ENCODE assay signal across 26 cellular contexts in the genomic region with DNA sequence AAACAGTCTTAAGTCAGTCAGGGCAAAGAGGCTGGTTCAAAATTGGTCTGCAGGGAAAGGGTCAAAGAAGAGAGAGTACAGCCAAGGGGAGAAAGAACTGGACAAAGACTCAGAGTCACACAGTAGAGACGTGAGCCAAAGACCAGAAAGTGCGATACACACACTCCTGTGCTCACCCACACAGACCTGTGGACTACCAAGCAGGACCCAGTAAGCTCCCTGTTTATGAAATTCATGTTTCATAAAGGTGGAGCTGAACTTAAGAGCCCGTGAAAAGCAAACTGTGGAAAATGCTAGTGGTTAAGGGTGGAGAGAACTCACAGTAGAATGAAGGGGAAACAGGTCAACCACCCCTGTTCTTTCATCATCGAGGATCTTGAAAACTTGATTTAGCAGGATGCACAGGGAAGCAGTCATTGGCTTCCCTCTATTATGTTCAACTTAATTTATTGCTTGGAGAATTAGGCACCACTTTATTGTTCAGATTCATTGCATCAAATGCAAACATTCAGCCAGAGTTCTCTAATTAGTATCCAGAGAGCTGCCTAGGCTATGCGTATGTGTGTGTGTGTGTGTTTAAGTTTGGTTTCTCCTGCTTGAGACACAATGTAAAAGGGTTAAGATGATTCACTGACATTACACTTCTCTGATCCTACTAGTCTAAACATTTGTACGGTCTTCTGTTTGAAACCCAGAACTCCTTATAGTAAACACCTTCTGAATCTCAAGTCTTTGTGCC.
A peak's percentile ranks its signal among the peaks of the same experiment; 100 is the strongest.
DNase-seq lines count a peak whose midpoint lies in the region; ATAC-seq and TF ChIP-seq lines count a peak whose summit lies in the region.
"Had no signal": no experiment of that assay in that cellular context is flagged by ENCODE, and none has a peak within 500 bp of the region (broad histone marks: within the 10 kb centered on the region; RNA-seq: fewer than 3 reads in every experiment).

No MANE protein-coding gene starts in this region.

- dilution Hi-C loops in IMR-90 (cut with HindIII; ENCODE audit: low sequenced_read_pairs, unreplicated experiment), result no loop called here

- H3K23ac ChIP-seq in IMR-90 (ENCODE audit: low read depth, low read length), result no peak overlapping the region

- no peak for TF ChIP-seq RAD21 in IMR-90 (IDR thresholded peaks at IDR 0.05; ENCODE audit: low read length)

- no peak overlapping the region for H2BK120ac ChIP-seq in IMR-90 (ENCODE audit: low read depth, low read length)

- 0 out of 3 replicates have a peak overlapping the region, but pooled peaks have one; percentile 30 for H2BK15ac ChIP-seq in IMR-90 (ENCODE audit: low read depth, low read length)

- POLR2A ChIA-PET in IMR-90 (lab: Charles Lee; ENCODE audit: unreplicated experiment), result no interaction called here

- H3K36me3 Mint-ChIP-seq in activated CD4-positive, alpha-beta T cell treated with anti-CD3 and anti-CD28 coated beads, Interleukin-2, amount 10 ng/mL, durations not matched to agents 24 days and 14 days (ENCODE audit: low read depth), result peaks cover 21% of the 10 kb centered on the region
- H3K36me3 Mint-ChIP-seq: IgD-negative memory B cell had no signal

- no peak overlapping the region for H3K4me3 ChIP-seq in IMR-90 (ENCODE audit: insufficient read depth, low read depth, low read length)
- no peak overlapping the region for H3K4me3 ChIP-seq in choroid plexus epithelial cell (ENCODE audit: low read depth, low read length)
- no peak overlapping the region for H3K4me3 ChIP-seq in smooth muscle cell
- H3K4me3 ChIP-seq: ascending aorta, transverse colon had no signal

- peaks cover 27% of the 10 kb centered on the region for H3K4me1 Mint-ChIP-seq in activated CD4-positive, alpha-beta T cell treated with anti-CD3 and anti-CD28 coated beads, Interleukin-2, amount 10 ng/mL, durations not matched to agents 24 days and 14 days

- CTCF ChIA-PET in IMR-90 (lab: Yijun Ruan, JAX), result interaction anchor here (1.0 kb wide), 1 partner anchor 14 kb away, joined by 3 read pairs; no protein-coding TSS in a partner anchor

- no peaks in the 10 kb centered on the region for H3F3A ChIP-seq in smooth muscle cell (ENCODE audit: low read depth)

- H3K36me3 ChIP-seq in IMR-90 (ENCODE audit: control insufficient read depth, insufficient read depth, low read length) (no peaks in the 10 kb centered on the region; the same call in 1 of the 2 replicates), smooth muscle cell (ENCODE audit: low read depth) (no peaks in the 10 kb centered on the region)
- H3K36me3 ChIP-seq: ascending aorta, transverse colon had no signal

- H3K27ac Mint-ChIP-seq in activated CD4-positive, alpha-beta T cell treated with anti-CD3 and anti-CD28 coated beads, Interleukin-2, amount 10 ng/mL, durations not matched to agents 24 days and 14 days, result no peak overlapping the region
- H3K27ac Mint-ChIP-seq: activated CD8-positive, alpha-beta memory T cell treated with anti-CD3 and anti-CD28 coated beads, Interleukin-2, amount 10 ng/mL, durations not matched to agents 7 days and 5 days had no signal

- H2BK20ac ChIP-seq in IMR-90 (ENCODE audit: low read depth, low read length), result no peak overlapping the region

- no peak for DNase-seq in activated CD4-positive, alpha-beta T cell treated with anti-CD3 and anti-CD28 coated beads, Interleukin-2, amount 10 ng/mL, durations not matched to agents 24 days and 14 days
- DNase-seq in activated CD4-positive, alpha-beta T cell treated with anti-CD3 and anti-CD28 coated beads, Interleukin-2, amount 50 U/mL, for 4 hours, result no peak
- peak; percentile 78 for DNase-seq in IMR-90
- DNase-seq in choroid plexus epithelial cell (ENCODE audit: low read depth), result peak; percentile 56
- no peak for DNase-seq in smooth muscle cell (lab: John Stamatoyannopoulos, UW; ENCODE audit: unreplicated experiment)
- DNase-seq in NCI-H1436 treated with DMSO at 0.1 percent for 48 hours (lab: John Stamatoyannopoulos, UW), result no peak
- DNase-seq in NCI-H345 treated with DMSO at 0.1 percent for 48 hours (lab: John Stamatoyannopoulos, UW; ENCODE audit: unreplicated experiment), result no peak
- DNase-seq: activated CD8-positive, alpha-beta memory T cell treated with anti-CD3 and anti-CD28 coated beads, Interleukin-2, amount 10 ng/mL, durations not matched to agents 7 days and 5 days; DMS79; GF-D8; head of caudate nucleus; kidney glomerular epithelial cell; NCI-H1092 treated with DMSO at 0.1 percent for 48 hours; NCI-H2081 treated with DMSO at 0.1 percent for 48 hours; NK-92 treated with Interleukin-12 subunit alpha and Interleukin-12 subunit beta, amount 100 ng/mL, for 24 hours; right cardiac atrium; SHP77 treated with DMSO at 0.1 percent for 48 hours; stimulated activated CD4-positive, alpha-beta T cell treated with anti-CD3 and anti-CD28 coated beads, Interleukin-12 subunit alpha, Interleukin-12 subunit beta, amount 100 ng/mL, for 4 hours; SW 1271; transverse colon had no signal

- H2BK5ac ChIP-seq in IMR-90 (ENCODE audit: low read depth, low read length, poor library complexity, severe bottlenecking), result no peak overlapping the region

- no peak overlapping the region for H4K91ac ChIP-seq in IMR-90 (ENCODE audit: insufficient read depth, low read depth, low read length)

- TF ChIP-seq POLR2A in IMR-90 (IDR thresholded peaks at IDR 0.05; ENCODE audit: low read depth, low read length), result no peak

- H3K4me2 ChIP-seq in IMR-90 (ENCODE audit: low read depth, low read length) (no peak overlapping the region; the same call in 1 of the 2 replicates), smooth muscle cell (peak overlapping the region; percentile 45)

- no peak overlapping the region; the same call in 1 of the 2 replicates for H3K4ac ChIP-seq in IMR-90 (ENCODE audit: low read depth, low read length)

- peak overlapping the region; percentile 51 for H3K4me3 Mint-ChIP-seq in activated CD4-positive, alpha-beta T cell treated with anti-CD3 and anti-CD28 coated beads, Interleukin-2, amount 10 ng/mL, durations not matched to agents 24 days and 14 days
- H3K4me3 Mint-ChIP-seq: activated CD8-positive, alpha-beta memory T cell treated with anti-CD3 and anti-CD28 coated beads, Interleukin-2, amount 10 ng/mL, durations not matched to agents 7 days and 5 days; IgD-negative memory B cell; neural crest cell had no signal

- H3K4me1 ChIP-seq in IMR-90 (ENCODE audit: control insufficient read depth, insufficient read depth, low read length) (peaks cover 7% of the 10 kb centered on the region), smooth muscle cell (ENCODE audit: low read depth) (peaks cover 11% of the 10 kb centered on the region)
- H3K4me1 ChIP-seq: parathyroid adenoma had no signal

- no peak overlapping the region for H3K27ac ChIP-seq in IMR-90 (ENCODE audit: insufficient read depth, low read length)
- H3K27ac ChIP-seq in smooth muscle cell (ENCODE audit: low read depth), result peak overlapping the region; percentile 61
- H3K27ac ChIP-seq: ascending aorta, parathyroid adenoma, transverse colon had no signal

- H3K18ac ChIP-seq in IMR-90 (ENCODE audit: low read depth, low read length), result no peak overlapping the region

- H2AFZ ChIP-seq in IMR-90 (replicated peaks; ENCODE audit: low read length, poor library complexity) (no peak overlapping the region), smooth muscle cell (ENCODE audit: low read depth) (no peak overlapping the region)
- H2AFZ ChIP-seq: parathyroid adenoma had no signal

- H3K9me3 ChIP-seq in IMR-90 (ENCODE audit: control insufficient read depth, insufficient read depth, low read length), result no peaks in the 10 kb centered on the region
- no peaks in the 10 kb centered on the region for H3K9me3 ChIP-seq in smooth muscle cell (replicated peaks; ENCODE audit: low read depth)
- H3K9me3 ChIP-seq: ascending aorta, transverse colon had no signal

- H3K79me1 ChIP-seq in IMR-90 (ENCODE audit: low read depth in 1 of 2, low read length in 2 of 2), result peaks cover 59 to 67% of the 10 kb centered on the region in 2 experiments

- H2AK5ac ChIP-seq in IMR-90 (ENCODE audit: low read depth, low read length), result no peak overlapping the region

- H4K5ac ChIP-seq in IMR-90 (ENCODE audit: low read depth, low read length), result no peak overlapping the region

- in situ Hi-C loops in IMR-90 (cut with MboI; ENCODE audit: low sequenced_read_pairs), result no loop called here

- no CpG with 5 or more reads among the region's 6 CpGs for WGBS in IMR-90 (ENCODE audit: extremely low coverage in 2 of 2, insufficient read length in 1 of 2), 2 experiments
- 40% methylated on average over 6 of the region's 6 CpGs for WGBS in smooth muscle cell (ENCODE audit: low lambda C conversion rate)

- peak; percentile 88 for ATAC-seq in IMR-90 (ENCODE audit: low read depth)
- ATAC-seq in HG02840 (IDR thresholded peaks at IDR 0.05; ENCODE audit: low FRiP score, unreplicated experiment), result no peak
- ATAC-seq: activated CD8-positive, alpha-beta memory T cell treated with anti-CD3 and anti-CD28 coated beads, Interleukin-2, amount 10 ng/mL, durations not matched to agents 7 days and 5 days; Panc1 had no signal

- peaks cover 4% of the 10 kb centered on the region for H3K9me3 Mint-ChIP-seq in activated CD4-positive, alpha-beta T cell treated with anti-CD3 and anti-CD28 coated beads, Interleukin-2, amount 10 ng/mL, durations not matched to agents 24 days and 14 days
- H3K9me3 Mint-ChIP-seq: IgD-negative memory B cell, neural crest cell had no signal

- peaks cover 83% of the 10 kb centered on the region for H3K79me2 ChIP-seq in smooth muscle cell (ENCODE audit: low read depth)

- H3K27me3 Mint-ChIP-seq in activated CD4-positive, alpha-beta T cell treated with anti-CD3 and anti-CD28 coated beads, Interleukin-2, amount 10 ng/mL, durations not matched to agents 24 days and 14 days, result no peaks in the 10 kb centered on the region
- H3K27me3 Mint-ChIP-seq: activated CD8-positive, alpha-beta memory T cell treated with anti-CD3 and anti-CD28 coated beads, Interleukin-2, amount 10 ng/mL, durations not matched to agents 7 days and 5 days; IgD-negative memory B cell had no signal

- intact Hi-C loops in activated CD4-positive, alpha-beta T cell treated with anti-CD3 and anti-CD28 coated beads, Interleukin-2, amount 10 ng/mL, durations not matched to agents 24 days and 14 days (cut with micrococcal nuclease), result no loop called here
- intact Hi-C loops in IMR-90 (cut with micrococcal nuclease), result no loop called here

- TF ChIP-seq CTCF in IMR-90 (conservative IDR thresholded peaks at IDR 0.05; ENCODE audit: low read depth, low read length) (no peak), choroid plexus epithelial cell (conservative IDR thresholded peaks at IDR 0.05; ENCODE audit: low read depth, low read length) (no peak), smooth muscle cell (IDR thresholded peaks at IDR 0.05; ENCODE audit: borderline replicate concordance, insufficient read depth, poor library complexity, severe bottlenecking) (no peak)

- H3K9me1 ChIP-seq in IMR-90 (ENCODE audit: insufficient read depth, low read length), result peaks cover 13% of the 10 kb centered on the region; the same call in 1 of the 2 replicates

- no peaks in the 10 kb centered on the region for H3K27me3 ChIP-seq in IMR-90 (ENCODE audit: control insufficient read depth, insufficient read depth, low read length)
- no peaks in the 10 kb centered on the region for H3K27me3 ChIP-seq in smooth muscle cell (ENCODE audit: low read depth)
- H3K27me3 ChIP-seq: ascending aorta, transverse colon had no signal

- H3K56ac ChIP-seq in IMR-90 (ENCODE audit: extremely low read depth, insufficient read depth, low read length), result no peak overlapping the region

- peaks cover 8% of the 10 kb centered on the region for H4K20me1 ChIP-seq in IMR-90 (ENCODE audit: insufficient read depth, low read length)
- H4K20me1 ChIP-seq in smooth muscle cell (ENCODE audit: low read depth), result peaks cover 9% of the 10 kb centered on the region

- H4K8ac ChIP-seq in IMR-90 (ENCODE audit: low read depth in 2 of 2, low read length in 2 of 2), result no peak overlapping the region

- no TSS peak for BruUV-seq in IMR-90 (replicated peaks; lab: Mats Ljungman, UMichigan)

- no peak overlapping the region for H2AK9ac ChIP-seq in IMR-90 (replicated peaks; ENCODE audit: low read depth, low read length, poor library complexity)

- 0 out of 2 replicates have a peak overlapping the region, but pooled peaks have one; percentile 18 for H3K14ac ChIP-seq in IMR-90 (replicated peaks; ENCODE audit: low read depth, low read length)

- H3K9ac ChIP-seq in IMR-90 (ENCODE audit: low read depth, low read length) (no peak overlapping the region), smooth muscle cell (ENCODE audit: low read depth) (no peak overlapping the region)
- H3K9ac ChIP-seq: parathyroid adenoma had no signal

Comparison
In these comparisons a context has a peak if more than half of its experiments do, and no peak if none do; other contexts are left out.
1. DNase-seq: peak in IMR-90 (single experiment) and choroid plexus epithelial cell (single experiment); none in activated CD4-positive, alpha-beta T cell treated with anti-CD3 and anti-CD28 coated beads, Interleukin-2, amount 10 ng/mL, durations not matched to agents 24 days and 14 days (single experiment), activated CD4-positive, alpha-beta T cell treated with anti-CD3 and anti-CD28 coated beads, Interleukin-2, amount 50 U/mL, for 4 hours (0 of 2), smooth muscle cell (single experiment), NCI-H1436 treated with DMSO at 0.1 percent for 48 hours (single experiment) and NCI-H345 treated with DMSO at 0.1 percent for 48 hours (single experiment).